2 cellular contexts compared by ENCODE assay signal in the genomic region with DNA sequence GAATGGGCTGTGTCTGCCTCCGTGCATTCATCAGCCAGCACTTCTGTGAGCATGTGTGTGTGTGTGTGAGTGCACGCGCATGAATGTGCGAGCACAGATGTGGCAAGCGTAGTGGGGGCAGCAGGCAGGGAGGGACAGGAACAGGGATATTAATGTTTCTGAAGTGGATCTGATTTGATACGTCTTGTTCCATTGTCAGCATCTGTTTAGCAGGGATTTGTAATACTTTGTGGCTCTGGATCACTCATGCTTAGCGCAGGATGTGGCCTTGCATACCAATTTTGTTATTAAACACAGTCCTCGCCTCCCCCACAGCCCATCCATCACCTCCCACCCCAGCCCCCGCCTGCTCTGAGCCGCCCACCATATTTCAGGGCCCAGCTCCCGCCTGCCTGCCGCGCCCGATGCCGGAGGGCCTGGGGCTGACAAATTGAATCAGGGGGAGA.
TF ChIP-seq lines count a peak whose summit lies in the region.

No MANE protein-coding gene starts in this region.

TF ChIP-seq in SK-N-SH, 30 proteins besides CTCF, POLR2A, EP300 and RAD21:
- TF ChIP-seq, protein P1, sequence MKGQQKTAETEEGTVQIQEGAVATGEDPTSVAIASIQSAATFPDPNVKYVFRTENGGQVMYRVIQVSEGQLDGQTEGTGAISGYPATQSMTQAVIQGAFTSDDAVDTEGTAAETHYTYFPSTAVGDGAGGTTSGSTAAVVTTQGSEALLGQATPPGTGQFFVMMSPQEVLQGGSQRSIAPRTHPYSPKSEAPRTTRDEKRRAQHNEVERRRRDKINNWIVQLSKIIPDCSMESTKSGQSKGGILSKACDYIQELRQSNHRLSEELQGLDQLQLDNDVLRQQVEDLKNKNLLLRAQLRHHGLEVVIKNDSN (IDR thresholded peaks at IDR 0.05; ENCODE audit: borderline replicate concordance, low read depth) = no peak
- no peak for TF ChIP-seq NRF1 (IDR thresholded peaks at IDR 0.05; ENCODE audit: low read depth, low read length)

TF ChIP-seq in SK-N-SH treated with all-trans-retinoic acid at 6 μM for 48 hours, 23 proteins besides CTCF, POLR2A, EP300 and RAD21:
- TF ChIP-seq POU6F1 (CRISPR knock-in tag; IDR thresholded peaks at IDR 0.05; ENCODE audit: borderline replicate concordance, low read depth) = no peak
